28 cellular contexts compared by ENCODE assay signal in the genomic region with DNA sequence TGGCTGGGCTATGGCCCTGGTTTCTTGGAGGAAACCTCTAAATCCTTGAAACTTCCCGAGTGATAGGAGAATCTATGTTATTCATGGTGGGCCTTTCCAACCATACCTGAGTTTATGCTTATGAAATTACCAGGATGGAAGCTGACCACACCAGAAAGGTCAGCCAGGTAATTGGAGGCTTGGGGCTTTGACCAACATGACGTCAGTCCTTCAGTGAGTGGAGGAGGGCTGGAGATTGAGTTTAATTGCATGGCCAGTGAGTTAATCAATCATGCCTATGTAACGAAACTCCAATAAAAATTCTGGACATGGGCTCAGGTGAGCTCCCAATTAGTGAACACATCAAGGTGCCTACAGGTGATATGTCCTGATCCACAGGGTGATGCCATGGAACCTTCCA.
"Had no signal": no experiment of that assay in that cellular context is flagged by ENCODE, and none has a peak within 500 bp of the region (broad histone marks: within the 10 kb centered on the region; RNA-seq: fewer than 3 reads in every experiment).

No MANE protein-coding gene starts in this region.

- H3K9me3 ChIP-seq: SJSA1, SK-N-SH had no signal

- H3K4me2 ChIP-seq: SK-N-SH had no signal

- H3K9me3 Mint-ChIP-seq: activated CD4-positive, alpha-beta T cell treated with anti-CD3 and anti-CD28 coated beads, Interleukin-2, amount 10 ng/mL, durations not matched to agents 24 days and 14 days; activated CD8-positive, alpha-beta T cell treated with anti-CD3 and anti-CD28 coated beads for 36 hours; activated naive CD4-positive, alpha-beta T cell treated with anti-CD3 and anti-CD28 coated beads for 36 hours; activated naive CD8-positive, alpha-beta T cell treated with anti-CD3 and anti-CD28 coated beads for 36 hours; activated T-cell treated with anti-CD3 and anti-CD28 coated beads, Interleukin-2, amount 50 U/mL, for 24 hours; activated T-helper 2 cell treated with anti-CD3 and anti-CD28 coated beads, Interferon-gamma antibody, Interleukin-2, Interleukin-4, amounts not matched to agents 10 μg/mL and 5 μg/mL and 100 μg/mL, durations not matched to agents 14 hours and 24 hours and 36 hours; T-helper 2 cell treated with Interferon-gamma antibody and Interleukin-4, amounts not matched to agents 5 μg/mL and 100 μg/mL, for 36 hours had no signal

- H3K9ac ChIP-seq: SK-N-SH had no signal

- H3K9me2 ChIP-seq: SK-N-SH had no signal

- H3K36me3 Mint-ChIP-seq: activated naive CD8-positive, alpha-beta T cell treated with anti-CD3 and anti-CD28 coated beads for 36 hours had no signal

- H3K27ac Mint-ChIP-seq: activated CD4-positive, alpha-beta T cell treated with anti-CD3 and anti-CD28 coated beads, Interleukin-2, amount 10 ng/mL, durations not matched to agents 24 days and 14 days; activated CD8-positive, alpha-beta T cell treated with anti-CD3 and anti-CD28 coated beads for 36 hours; activated naive CD4-positive, alpha-beta T cell treated with anti-CD3 and anti-CD28 coated beads for 36 hours; activated naive CD8-positive, alpha-beta T cell treated with anti-CD3 and anti-CD28 coated beads for 36 hours; activated T-cell treated with anti-CD3 and anti-CD28 coated beads, Interleukin-2, amount 50 U/mL, for 24 hours; activated T-helper 2 cell treated with anti-CD3 and anti-CD28 coated beads, Interferon-gamma antibody, Interleukin-2, Interleukin-4, amounts not matched to agents 10 μg/mL and 5 μg/mL and 100 μg/mL, durations not matched to agents 14 hours and 24 hours and 36 hours; T-helper 1 cell treated with Interleukin-12 subunit alpha and Interleukin-12 subunit beta and Interleukin-4 antibody, amounts not matched to agents 30 μg/mL and 1 μg/mL, for 36 hours; T-helper 2 cell treated with Interferon-gamma antibody and Interleukin-4, amounts not matched to agents 5 μg/mL and 100 μg/mL, for 36 hours had no signal

- H3K4me3 Mint-ChIP-seq: activated CD4-positive, alpha-beta T cell treated with anti-CD3 and anti-CD28 coated beads, Interleukin-2, amount 10 ng/mL, durations not matched to agents 24 days and 14 days; activated CD8-positive, alpha-beta T cell treated with anti-CD3 and anti-CD28 coated beads for 36 hours; activated naive CD4-positive, alpha-beta T cell treated with anti-CD3 and anti-CD28 coated beads for 36 hours; activated naive CD8-positive, alpha-beta T cell treated with anti-CD3 and anti-CD28 coated beads for 36 hours; activated T-cell treated with anti-CD3 and anti-CD28 coated beads, Interleukin-2, amount 50 U/mL, for 24 hours; T-helper 1 cell treated with Interleukin-12 subunit alpha and Interleukin-12 subunit beta and Interleukin-4 antibody, amounts not matched to agents 30 μg/mL and 1 μg/mL, for 36 hours; T-helper 2 cell treated with Interferon-gamma antibody and Interleukin-4, amounts not matched to agents 5 μg/mL and 100 μg/mL, for 36 hours had no signal

- H3K27me3 Mint-ChIP-seq: activated CD4-positive, alpha-beta T cell treated with anti-CD3 and anti-CD28 coated beads, Interleukin-2, amount 10 ng/mL, durations not matched to agents 24 days and 14 days; activated CD8-positive, alpha-beta T cell treated with anti-CD3 and anti-CD28 coated beads for 36 hours; activated naive CD8-positive, alpha-beta T cell treated with anti-CD3 and anti-CD28 coated beads for 36 hours; activated T-cell treated with anti-CD3 and anti-CD28 coated beads, Interleukin-2, amount 50 U/mL, for 24 hours had no signal

- ATAC-seq: activated CD8-positive, alpha-beta T cell treated with anti-CD3 and anti-CD28 coated beads for 36 hours; Panc1 had no signal

- H3K27me3 ChIP-seq: brain microvascular endothelial cell, cardiac muscle cell, SJSA1 had no signal

- H3K36me3 ChIP-seq: brain microvascular endothelial cell, cardiac muscle cell, SJSA1 had no signal

- H3K4me3 ChIP-seq: cardiac muscle cell, SJSA1 had no signal

- DNase-seq: activated CD4-positive, alpha-beta T cell treated with anti-CD3 and anti-CD28 coated beads, Interleukin-2, amount 10 ng/mL, durations not matched to agents 24 days and 14 days; activated CD4-positive, alpha-beta T cell treated with anti-CD3 and anti-CD28 coated beads, Interleukin-2, amount 50 U/mL, for 4 hours; activated CD8-positive, alpha-beta T cell treated with anti-CD3 and anti-CD28 coated beads for 36 hours; activated gamma-delta T cell treated with Interleukin-2 at 50 U/mL for 16 hours; activated naive CD4-positive, alpha-beta T cell treated with anti-CD3 and anti-CD28 coated beads for 36 hours; activated naive CD8-positive, alpha-beta T cell treated with anti-CD3 and anti-CD28 coated beads for 36 hours; activated T-cell treated with anti-CD3 and anti-CD28 coated beads, Interleukin-2, amount 50 U/mL, for 24 hours; amniotic stem cell; aorta; brain microvascular endothelial cell; Karpas-422; KBM-7; MM.1S; MV-4-11; NCI-H1092; NCI-H1436 treated with DMSO at 0.1 percent for 48 hours; NCI-H1694 treated with DMSO at 0.1 percent for 48 hours; NCI-H2029; NCI-H345; NCI-H524 treated with DMSO at 0.1 percent for 48 hours; SHP77 treated with DMSO at 0.1 percent for 48 hours; SK-N-SH had no signal
